ENCODE assay signal across 12 cellular contexts in genomic region chr4:98204236-98204553, GRCh38. TPM values are rescaled to one million over a fixed set of nuclear protein-coding genes. Genes with fewer than 3 reads are reported as not detected.
DNase-seq lines count a peak whose midpoint lies in the region; ATAC-seq, FAIRE-seq and TF ChIP-seq lines count a peak whose summit lies in the region.
"Had no signal": no experiment of that assay in that cellular context is flagged by ENCODE, and none has a peak within 500 bp of the region (broad histone marks: within the 10 kb centered on the region; RNA-seq: fewer than 3 reads in every experiment).

No MANE protein-coding gene starts in this region.

- no peak overlapping the region for H3K4me3 ChIP-seq in Karpas-422 (ENCODE audit: low read length)
- H3K4me3 ChIP-seq in osteoblast (ENCODE audit: insufficient read depth, low read length): no peak overlapping the region
- no peak overlapping the region for H3K4me3 ChIP-seq in uterus
- no peak overlapping the region for H3K4me3 ChIP-seq in mesendoderm (ENCODE audit: low read length)

- H3K4me1 ChIP-seq in Karpas-422 (ENCODE audit: low read length) (peaks cover 14% of the 10 kb centered on the region), osteoblast (ENCODE audit: insufficient read depth, low read length) (no peaks in the 10 kb centered on the region), uterus (no peaks in the 10 kb centered on the region), mesendoderm (ENCODE audit: control insufficient read depth, low read depth, low read length) (no peaks in the 10 kb centered on the region)

- H3K4me2 ChIP-seq in Karpas-422 (ENCODE audit: low read depth, low read length, poor library complexity, severe bottlenecking) (peak overlapping the region; percentile 57), osteoblast (ENCODE audit: insufficient read depth, low read length) (no peak overlapping the region), mesendoderm (ENCODE audit: low read length) (no peak overlapping the region)

- peak; percentile 58 for FAIRE-seq in GM12891 (lab: Jason Lieb, UNC)

- no peak overlapping the region for H2BK5ac ChIP-seq in mesendoderm (ENCODE audit: low read length)

- H3K18ac ChIP-seq in mesendoderm (ENCODE audit: low read length): no peak overlapping the region

- no peak overlapping the region for H3K56ac ChIP-seq in mesendoderm (ENCODE audit: low read length)

- H3K9ac ChIP-seq in Karpas-422 (ENCODE audit: low read length) (no peak overlapping the region), mesendoderm (ENCODE audit: low read length) (no peak overlapping the region)

- no peaks in the 10 kb centered on the region for H3K9me3 ChIP-seq in Karpas-422 (ENCODE audit: low read length)
- H3K9me3 ChIP-seq in osteoblast (ENCODE audit: low read depth, low read length): no peaks in the 10 kb centered on the region
- H3K9me3 ChIP-seq in uterus: no peaks in the 10 kb centered on the region

- DNase-seq in GM12891 (ENCODE audit: insufficient read length, low spot score) (no peak), Karpas-422 (no peak), osteoblast (ENCODE audit: insufficient read length, low spot score, missing footprints) (no peak), uterus (no peak), mesendoderm (no peak), CD1c-positive myeloid dendritic cell (ENCODE audit: extremely low spot score) (no peak)
- DNase-seq: activated CD8-positive, alpha-beta T cell treated with anti-CD3 and anti-CD28 coated beads, Interleukin-2, amount 10 ng/mL, durations not matched to agents 7 days and 5 days; CD8-positive, alpha-beta T cell; substantia nigra had no signal

- H3K9me2 ChIP-seq in Karpas-422 (replicated peaks; ENCODE audit: insufficient read depth, low read length): no peaks in the 10 kb centered on the region

- peak; percentile 50 for ATAC-seq in GM19397 (IDR thresholded peaks at IDR 0.05; ENCODE audit: unreplicated experiment)
- ATAC-seq in HG02938 (IDR thresholded peaks at IDR 0.05; ENCODE audit: unreplicated experiment): peak; percentile 29
- ATAC-seq: activated CD8-positive, alpha-beta T cell treated with anti-CD3 and anti-CD28 coated beads, Interleukin-2, amount 10 ng/mL, durations not matched to agents 7 days and 5 days; CD8-positive, alpha-beta T cell; Panc1 had no signal

- H3K36me3 ChIP-seq in Karpas-422 (ENCODE audit: insufficient read depth, low read length) (no peaks in the 10 kb centered on the region), osteoblast (ENCODE audit: insufficient read depth, low read length) (no peaks in the 10 kb centered on the region), uterus (no peaks in the 10 kb centered on the region), mesendoderm (ENCODE audit: control insufficient read depth, insufficient read depth, low read length) (no peaks in the 10 kb centered on the region)

- no peak overlapping the region for H4K5ac ChIP-seq in mesendoderm (ENCODE audit: low read length)

- no peak overlapping the region for H4K8ac ChIP-seq in mesendoderm (ENCODE audit: low read depth, low read length)

- no peaks in the 10 kb centered on the region for H4K20me1 ChIP-seq in Karpas-422 (ENCODE audit: insufficient read depth, low read depth, low read length)
- no peaks in the 10 kb centered on the region for H4K20me1 ChIP-seq in osteoblast (ENCODE audit: insufficient read depth, low read length)

- TF ChIP-seq CTCF in osteoblast (IDR thresholded peaks at IDR 0.05; ENCODE audit: extremely low read depth, low read depth, low read length): no peak
- no peak for TF ChIP-seq CTCF in uterus (IDR thresholded peaks at IDR 0.05)

- no peak overlapping the region for H3K23ac ChIP-seq in mesendoderm (ENCODE audit: low read length)

- no peak overlapping the region for H2BK15ac ChIP-seq in mesendoderm (replicated peaks; ENCODE audit: low read depth)

- H2BK120ac ChIP-seq in mesendoderm (ENCODE audit: low read depth, low read length): no peak overlapping the region

- TF ChIP-seq POLR2A in GM12891 (IDR thresholded peaks at IDR 0.05; ENCODE audit: low read depth, low read length) (no peak), uterus (IDR thresholded peaks at IDR 0.05) (no peak)

- H3K79me1 ChIP-seq in mesendoderm (ENCODE audit: low read length): no peaks in the 10 kb centered on the region

- no peak overlapping the region for H3K4ac ChIP-seq in mesendoderm (ENCODE audit: low read depth, low read length)

- H3K27me3 ChIP-seq in Karpas-422 (ENCODE audit: low read length): no peaks in the 10 kb centered on the region
- H3K27me3 ChIP-seq in osteoblast (ENCODE audit: insufficient read depth, low read length): no peaks in the 10 kb centered on the region
- no peaks in the 10 kb centered on the region for H3K27me3 ChIP-seq in uterus
- no peaks in the 10 kb centered on the region for H3K27me3 ChIP-seq in mesendoderm (ENCODE audit: insufficient read depth, low read length, poor library complexity)

- H3K27ac ChIP-seq in Karpas-422 (ENCODE audit: low read length): no peak overlapping the region
- no peak overlapping the region for H3K27ac ChIP-seq in osteoblast (ENCODE audit: low read depth, low read length)
- no peak overlapping the region for H3K27ac ChIP-seq in uterus
- no peak overlapping the region for H3K27ac ChIP-seq in mesendoderm (ENCODE audit: low read depth, low read length)

- H3K79me2 ChIP-seq in Karpas-422 (ENCODE audit: low read length): no peaks in the 10 kb centered on the region
- H3K79me2 ChIP-seq in osteoblast (ENCODE audit: insufficient read depth, low read length): no peaks in the 10 kb centered on the region
- H3K79me2 ChIP-seq in mesendoderm (ENCODE audit: control insufficient read depth, insufficient read depth, low read length): no peaks in the 10 kb centered on the region

- H2AFZ ChIP-seq in Karpas-422 (ENCODE audit: low read length) (peak overlapping the region; percentile 65; the same call in 1 of the 2 replicates), osteoblast (ENCODE audit: low read length) (no peak overlapping the region)

- intact Hi-C loops in uterus (cut with DNase I; ENCODE audit: low total_unique reads): no loop called here

- WGBS in mesendoderm (ENCODE audit: extremely low coverage, insufficient coverage, low lambda C conversion rate): no CpG with 5 or more reads among the region's 3 CpGs

- H2AK5ac ChIP-seq in mesendoderm (ENCODE audit: low read length): no peak overlapping the region

TF ChIP-seq in GM12891, 5 proteins besides CTCF, POLR2A, EP300 and RAD21:
- TF ChIP-seq SPI1 (IDR thresholded peaks at IDR 0.05; ENCODE audit: low read depth, low read length) (peak; percentile 77), TAF1 (IDR thresholded peaks at IDR 0.05; ENCODE audit: low read depth, low read length) (no peak)
TF ChIP-seq in GM12891: peak in this region for 1.

RNA-seq across cellular contexts. Expression of gene RAP1GDS1, which starts 57.0 kb away (rescaled TPM):
- polyA plus RNA-seq in GM12891 (2012; ENCODE audit: low read depth, missing spikeins): 9.9 TPM
- 77.9 and 141 TPM in 2 replicates for total RNA-seq in Karpas-422 (2014; rRNA removed; shearing (Covaris generic); ENCODE audit: low replicate concordance)
- total RNA-seq in osteoblast (60.1 and 62.8 TPM in 2 replicates), uterus (10 to 100 TPM; 13.5 to 53.5 (median 42.0) TPM)
- polyA plus RNA-seq in mesendoderm (2013, experiment 1 of 2): 15.6 TPM
- 16.7 TPM for polyA plus RNA-seq in mesendoderm (2013, experiment 2 of 2)
